22 cellular contexts compared by ENCODE assay signal in genomic region chr5:39199335-39199734, GRCh38. TPM values are rescaled to one million over a fixed set of nuclear protein-coding genes. Genes with fewer than 3 reads are reported as not detected.
A peak's percentile ranks its signal among the peaks of the same experiment; 100 is the strongest.
DNase-seq lines count a peak whose midpoint lies in the region; ATAC-seq, FAIRE-seq and TF ChIP-seq lines count a peak whose summit lies in the region.
"Had no signal": no experiment of that assay in that cellular context is flagged by ENCODE, and none has a peak within 500 bp of the region (broad histone marks: within the 10 kb centered on the region; RNA-seq: fewer than 3 reads in every experiment).

No MANE protein-coding gene starts in this region.

- CTCF ChIA-PET in activated CD8-positive, alpha-beta T cell treated with anti-CD3 and anti-CD28 coated beads, Interleukin-2, amount 10 ng/mL, durations not matched to agents 7 days and 5 days (lab: Charles Lee): interaction anchor here (0.6 to 7.8 kb wide), 8 partner anchors 9 to 167 kb away, joined by 3 to 175 read pairs (median 22); partner anchors contain the start of gene FYB1

- no peak for FAIRE-seq in small intestine (lab: Jason Lieb, UNC)
- FAIRE-seq: bronchial epithelial cell, GM12891, urothelium cell line had no signal

- H3K27ac ChIP-seq in thymus (ENCODE audit: low read depth) (peak overlapping the region; percentile 53), small intestine (ENCODE audit: low read depth in 1 of 2, low read length in 1 of 2) (no peak overlapping the region)

- DNase-seq in activated T-cell treated with anti-CD3 and anti-CD28 coated beads, Interleukin-2, amount 50 U/mL, for 72 hours: no peak
- DNase-seq in activated T-cell treated with anti-CD3 and anti-CD28 coated beads, Interleukin-2, amount 50 U/mL, for 1 hour: no peak
- no peak for DNase-seq in activated CD8-positive, alpha-beta T cell treated with anti-CD3 and anti-CD28 coated beads, Interleukin-2, amount 10 ng/mL, durations not matched to agents 7 days and 5 days
- peak; percentile 55 for DNase-seq in fibroblast of villous mesenchyme (ENCODE audit: low read depth)
- DNase-seq in dermis blood vessel endothelial cell: no peak
- no peak for DNase-seq in small intestine
- DNase-seq in iPS-NIHi11 (ENCODE audit: low spot score): no peak
- DNase-seq: activated CD4-positive, alpha-beta T cell treated with anti-CD3 and anti-CD28 coated beads, Interleukin-2, amount 50 U/mL, for 1 hour; activated gamma-delta T cell treated with Interleukin-2 at 50 U/mL for 16 hours; hippocampal formation; left cardiac atrium; NCI-H1048; NCI-H524 treated with DMSO at 0.1 percent for 48 hours; SHP77 treated with DMSO at 0.1 percent for 48 hours; stimulated activated CD4-positive, alpha-beta T cell treated with anti-CD3 and anti-CD28 coated beads, Interleukin-12 subunit alpha, Interleukin-12 subunit beta, amount 100 ng/mL, for 4 hours; stimulated activated naive B cell treated with anti-CD40 and anti-IgM and Interleukin-4, amounts not matched to agents 10 μg/mL and 1 μg/mL and 100 μg/mL, for 72 hours; T1000 had no signal

- peaks cover 5 to 6% of the 10 kb centered on the region in 2 donors for H3K36me3 Mint-ChIP-seq in activated T-cell treated with anti-CD3 and anti-CD28 coated beads, Interleukin-2, amount 50 U/mL, for 72 hours (ENCODE audit: insufficient read depth in 2 of 2)
- peaks cover 52% of the 10 kb centered on the region for H3K36me3 Mint-ChIP-seq in activated CD8-positive, alpha-beta T cell treated with anti-CD3 and anti-CD28 coated beads, Interleukin-2, amount 10 ng/mL, durations not matched to agents 7 days and 5 days (ENCODE audit: low read depth)
- H3K36me3 Mint-ChIP-seq: IgD-negative memory B cell; stimulated activated naive B cell treated with anti-CD40 and anti-IgM and Interleukin-4, amounts not matched to agents 10 μg/mL and 1 μg/mL and 100 μg/mL, for 72 hours had no signal

- TF ChIP-seq CTCF in fibroblast of villous mesenchyme (IDR thresholded peaks at IDR 0.05; ENCODE audit: insufficient read depth, low read depth, low read length): no peak

- ATAC-seq in activated T-cell treated with anti-CD3 and anti-CD28 coated beads, Interleukin-2, amount 50 U/mL, for 72 hours (replicated peaks in 1 of 2): no peak
- no peak for ATAC-seq in activated CD8-positive, alpha-beta T cell treated with anti-CD3 and anti-CD28 coated beads, Interleukin-2, amount 10 ng/mL, durations not matched to agents 7 days and 5 days
- ATAC-seq: left cardiac atrium; stimulated activated naive B cell treated with anti-CD40 and anti-IgM and Interleukin-4, amounts not matched to agents 10 μg/mL and 1 μg/mL and 100 μg/mL, for 72 hours had no signal

- peaks cover 4% of the 10 kb centered on the region for H3K36me3 ChIP-seq in thymus (ENCODE audit: control insufficient read depth, insufficient read depth)
- no peaks in the 10 kb centered on the region for H3K36me3 ChIP-seq in small intestine (ENCODE audit: control insufficient read depth in 2 of 2, insufficient read depth in 2 of 2, low read length in 2 of 2)

- no peaks in the 10 kb centered on the region for H3K9me3 Mint-ChIP-seq in activated T-cell treated with anti-CD3 and anti-CD28 coated beads, Interleukin-2, amount 50 U/mL, for 72 hours
- no peaks in the 10 kb centered on the region for H3K9me3 Mint-ChIP-seq in activated CD8-positive, alpha-beta T cell treated with anti-CD3 and anti-CD28 coated beads, Interleukin-2, amount 10 ng/mL, durations not matched to agents 7 days and 5 days (ENCODE audit: insufficient read depth)
- H3K9me3 Mint-ChIP-seq: IgD-negative memory B cell; stimulated activated naive B cell treated with anti-CD40 and anti-IgM and Interleukin-4, amounts not matched to agents 10 μg/mL and 1 μg/mL and 100 μg/mL, for 72 hours had no signal

- H3K27me3 ChIP-seq in thymus (ENCODE audit: control insufficient read depth, insufficient read depth) (no peaks in the 10 kb centered on the region), small intestine (ENCODE audit: control insufficient read depth in 2 of 2, insufficient read depth in 2 of 2, low read length in 2 of 2) (no peaks in the 10 kb centered on the region)

- peak overlapping the region; percentile 98 for H3K27ac Mint-ChIP-seq in activated T-cell treated with anti-CD3 and anti-CD28 coated beads, Interleukin-2, amount 50 U/mL, for 72 hours
- H3K27ac Mint-ChIP-seq in activated CD8-positive, alpha-beta T cell treated with anti-CD3 and anti-CD28 coated beads, Interleukin-2, amount 10 ng/mL, durations not matched to agents 7 days and 5 days: peak overlapping the region; percentile 86
- H3K27ac Mint-ChIP-seq: IgD-negative memory B cell; stimulated activated naive B cell treated with anti-CD40 and anti-IgM and Interleukin-4, amounts not matched to agents 10 μg/mL and 1 μg/mL and 100 μg/mL, for 72 hours had no signal

- WGBS in thymus: 44% methylated on average over 3 of the region's 3 CpGs
- WGBS in small intestine, 3 donors: 64 to 77% (median 66%) methylated on average over 3 of the region's 3 CpGs

- H3K9me3 ChIP-seq in thymus (ENCODE audit: control insufficient read depth) (no peaks in the 10 kb centered on the region), small intestine (ENCODE audit: control insufficient read depth, low read depth) (no peaks in the 10 kb centered on the region)

- H3K4me3 ChIP-seq in fibroblast of villous mesenchyme (ENCODE audit: low read depth, low read length) (no peak overlapping the region), thymus (ENCODE audit: low read length) (peak overlapping the region; percentile 52), small intestine (ENCODE audit: low read depth in 1 of 2, low read length in 2 of 2) (no peak overlapping the region)

- POLR2A ChIA-PET in activated CD8-positive, alpha-beta T cell treated with anti-CD3 and anti-CD28 coated beads, Interleukin-2, amount 10 ng/mL, durations not matched to agents 7 days and 5 days (lab: Charles Lee): interaction anchor here (0.7 to 9.5 kb wide), 5 partner anchors 10 to 84 kb away, joined by 3 to 101 read pairs (median 25); no protein-coding TSS in a partner anchor

- no peaks in the 10 kb centered on the region for H3K27me3 Mint-ChIP-seq in activated T-cell treated with anti-CD3 and anti-CD28 coated beads, Interleukin-2, amount 50 U/mL, for 72 hours (ENCODE audit: low read depth)
- H3K27me3 Mint-ChIP-seq in activated CD8-positive, alpha-beta T cell treated with anti-CD3 and anti-CD28 coated beads, Interleukin-2, amount 10 ng/mL, durations not matched to agents 7 days and 5 days (ENCODE audit: low read depth): no peaks in the 10 kb centered on the region
- H3K27me3 Mint-ChIP-seq: IgD-negative memory B cell had no signal

- peaks cover 51% of the 10 kb centered on the region for H3K4me1 Mint-ChIP-seq in activated T-cell treated with anti-CD3 and anti-CD28 coated beads, Interleukin-2, amount 50 U/mL, for 72 hours (ENCODE audit: low read depth)
- peaks cover 38% of the 10 kb centered on the region for H3K4me1 Mint-ChIP-seq in activated CD8-positive, alpha-beta T cell treated with anti-CD3 and anti-CD28 coated beads, Interleukin-2, amount 10 ng/mL, durations not matched to agents 7 days and 5 days (ENCODE audit: low read depth)

- peak overlapping the region; percentile 93 to 95 for H3K4me3 Mint-ChIP-seq in activated T-cell treated with anti-CD3 and anti-CD28 coated beads, Interleukin-2, amount 50 U/mL, for 72 hours
- H3K4me3 Mint-ChIP-seq in activated CD8-positive, alpha-beta T cell treated with anti-CD3 and anti-CD28 coated beads, Interleukin-2, amount 10 ng/mL, durations not matched to agents 7 days and 5 days: peak overlapping the region; percentile 86
- H3K4me3 Mint-ChIP-seq: stimulated activated naive B cell treated with anti-CD40 and anti-IgM and Interleukin-4, amounts not matched to agents 10 μg/mL and 1 μg/mL and 100 μg/mL, for 72 hours had no signal

- H3K4me1 ChIP-seq in thymus (ENCODE audit: control insufficient read depth, insufficient read depth, low read length) (peaks cover 23% of the 10 kb centered on the region), small intestine (ENCODE audit: control insufficient read depth in 2 of 2, insufficient read depth in 1 of 2, low read depth in 1 of 2, low read length in 1 of 2) (no peaks in the 10 kb centered on the region)

RNA-seq across cellular contexts. Expression of gene FYB1, which starts 20.0 kb away (rescaled TPM):
- total RNA-seq in activated T-cell treated with anti-CD3 and anti-CD28 coated beads, Interleukin-2, amount 50 U/mL, for 72 hours: 100 to 1,000 TPM; 127 to 131 TPM
- 100 to 1,000 TPM; 198 to 215 TPM for total RNA-seq in activated CD8-positive, alpha-beta T cell treated with anti-CD3 and anti-CD28 coated beads, Interleukin-2, amount 10 ng/mL, durations not matched to agents 7 days and 5 days
- total RNA-seq in fibroblast of villous mesenchyme (not detected in 2 replicates), dermis blood vessel endothelial cell (not detected in 2 replicates)
- polyA plus RNA-seq in thymus (52.9 TPM), small intestine (10 to 100 TPM in 1 of 3 donors, 1 to 10 TPM in 2; 3.5 to 12.4 (median 3.6) TPM)

Comparison
In these comparisons a context has a peak if more than half of its experiments do, and no peak if none do; other contexts are left out.
1. RNA of gene FYB1, which starts 20.0 kb away (total RNA-seq): 198 to 215 TPM in activated CD8-positive, alpha-beta T cell treated with anti-CD3 and anti-CD28 coated beads, Interleukin-2, amount 10 ng/mL, durations not matched to agents 7 days and 5 days and 127 to 131 TPM in activated T-cell treated with anti-CD3 and anti-CD28 coated beads, Interleukin-2, amount 50 U/mL, for 72 hours; not detected in fibroblast of villous mesenchyme and not detected in dermis blood vessel endothelial cell; every median in the first group is over 100 times any median in the second.